8 cellular contexts compared by ENCODE assay signal in the genomic region with DNA sequence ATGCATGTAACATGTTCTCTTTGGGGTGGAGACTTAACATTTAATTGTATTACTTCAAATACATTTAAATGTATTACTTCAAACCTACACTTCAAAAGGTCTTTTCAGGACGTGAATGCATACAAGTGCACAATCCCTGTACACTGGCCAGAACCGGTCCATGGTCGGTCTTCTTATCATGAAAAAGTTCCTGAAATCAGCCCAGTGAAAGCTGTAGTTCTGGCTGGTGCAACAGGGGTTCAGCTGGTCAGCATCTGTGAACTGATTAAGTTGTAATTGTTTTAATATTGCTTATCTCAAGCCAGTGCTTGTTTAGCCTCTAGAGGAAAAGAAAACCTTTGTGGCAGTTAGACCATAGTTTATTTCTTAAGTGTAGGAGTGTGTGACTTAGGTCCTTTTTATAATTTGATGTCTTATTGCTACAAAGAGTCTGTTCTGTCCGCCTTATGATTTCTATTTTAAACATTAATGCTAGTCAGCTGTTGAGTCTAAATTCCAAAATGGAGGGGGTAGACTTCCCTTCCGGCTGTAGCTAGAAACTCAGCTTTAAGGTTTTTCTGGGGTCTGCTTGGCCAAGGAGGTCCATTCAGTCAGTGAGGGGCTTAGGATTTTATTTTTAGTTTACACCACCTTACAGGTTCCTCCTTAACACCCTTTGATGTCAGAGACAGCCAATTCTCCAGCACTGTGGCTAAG. TPM values are rescaled to one million over a fixed set of nuclear protein-coding genes. Genes with fewer than 3 reads are reported as not detected.
DNase-seq lines count a peak whose midpoint lies in the region; ATAC-seq, FAIRE-seq and TF ChIP-seq lines count a peak whose summit lies in the region.

No MANE protein-coding gene starts in this region.

- TF ChIP-seq RAD21 in K562 (CRISPR knock-in tag; conservative IDR thresholded peaks at IDR 0.05 in 1 of 2, IDR thresholded peaks at IDR 0.05 in 1 of 2): no peak

- H3K4me1 Mint-ChIP-seq in activated naive CD4-positive, alpha-beta T cell treated with anti-CD3 and anti-CD28 coated beads, Interleukin-2, amount 10 ng/mL, durations not matched to agents 7 days and 5 days: peaks cover 15% of the 10 kb centered on the region

- H2BK15ac ChIP-seq in mesenchymal stem cell (ENCODE audit: low read depth, poor library complexity, severe bottlenecking): no peak overlapping the region

- H3K18ac ChIP-seq in mesenchymal stem cell (ENCODE audit: low read depth in 1 of 2, low read length in 2 of 2): peak overlapping the region in 1 of 2 experiments; percentile 45

- H3K9me3 ChIP-seq in K562 (replicated peaks; ENCODE audit: control insufficient read depth, insufficient read depth, low read depth, low read length): 0 out of 2 replicates have a peak, but pooled peaks cover 2% of the 10 kb centered on the region
- no peaks in the 10 kb centered on the region for H3K9me3 ChIP-seq in mesenchymal stem cell (ENCODE audit: control insufficient read depth, low read length)
- no peaks in the 10 kb centered on the region for H3K9me3 ChIP-seq in upper lobe of left lung

- no peak for DNase-seq in activated naive CD4-positive, alpha-beta T cell treated with anti-CD3 and anti-CD28 coated beads, Interleukin-2, amount 10 ng/mL, durations not matched to agents 7 days and 5 days
- DNase-seq in activated naive CD4-positive, alpha-beta T cell treated with Interleukin-2 at 50 U/mL for 16 hours: no peak
- DNase-seq in K562 (ENCODE audit: extremely low read depth in 1 of 4, low spot score in 3 of 4): peak in 2 of 4 experiments; percentile 40 to 60
- DNase-seq in mesenchymal stem cell: no peak
- no peak for DNase-seq in upper lobe of left lung
- no peak for DNase-seq in DMS 273 (lab: John Stamatoyannopoulos, UW; ENCODE audit: unreplicated experiment)
- no peak for DNase-seq in COLO668 (lab: John Stamatoyannopoulos, UW; ENCODE audit: unreplicated experiment)

- peaks cover 17 to 23% of the 10 kb centered on the region in 2 experiments for H3K4me1 ChIP-seq in K562 (replicated peaks in 1 of 2; ENCODE audit: control insufficient read depth in 2 of 2, insufficient read depth in 2 of 2, low read length in 2 of 2)
- H3K4me1 ChIP-seq in mesenchymal stem cell (ENCODE audit: control insufficient read depth, insufficient read depth, low read depth, low read length): peaks cover 2% of the 10 kb centered on the region
- H3K4me1 ChIP-seq in upper lobe of left lung: peaks cover 13 to 35% (median 20%) of the 10 kb centered on the region in 4 donors

- TF ChIP-seq EP300 in K562 (IDR thresholded peaks at IDR 0.05; ENCODE audit: low read length) (peak; percentile 46), upper lobe of left lung (IDR thresholded peaks at IDR 0.05) (no peak)

- H3K9me1 ChIP-seq in K562 (ENCODE audit: control insufficient read depth, insufficient read depth, low read length): no peaks in the 10 kb centered on the region

- no peak overlapping the region for H3K27ac Mint-ChIP-seq in activated naive CD4-positive, alpha-beta T cell treated with anti-CD3 and anti-CD28 coated beads, Interleukin-2, amount 10 ng/mL, durations not matched to agents 7 days and 5 days

- intact Hi-C loops in K562 (cut with micrococcal nuclease): loop anchor here (5.0 to 10.0 kb wide), 3 partner anchors 54 to 547 kb away; a partner anchor contains a TSS

- H3K27me3 Mint-ChIP-seq in activated naive CD4-positive, alpha-beta T cell treated with anti-CD3 and anti-CD28 coated beads, Interleukin-2, amount 10 ng/mL, durations not matched to agents 7 days and 5 days: peaks cover 78% of the 10 kb centered on the region

- TF ChIP-seq POLR2A in K562 (conservative IDR thresholded peaks at IDR 0.05) (no peak), upper lobe of left lung (IDR thresholded peaks at IDR 0.05) (no peak)

- H3K4me2 ChIP-seq in K562 (ENCODE audit: insufficient read depth, low read length): peak overlapping the region; percentile 93
- peak overlapping the region; percentile 69 for H3K4me2 ChIP-seq in mesenchymal stem cell (ENCODE audit: low read length, poor library complexity, severe bottlenecking)

- BruUV-seq in K562 (replicated peaks; lab: Mats Ljungman, UMichigan): TSS peak; percentile 93

- peaks cover 36% of the 10 kb centered on the region for H3K79me2 ChIP-seq in K562 (ENCODE audit: control insufficient read depth, insufficient read depth, low read length)

- H3K9ac ChIP-seq in K562 (ENCODE audit: insufficient read depth in 1 of 2, low read depth in 2 of 2, low read length in 2 of 2) (peak overlapping the region; percentile 76 to 93; a peak in 3 of 4 replicates), mesenchymal stem cell (ENCODE audit: low read length) (peak overlapping the region; percentile 93)

- H3K4me3 ChIP-seq in K562: peak overlapping the region; percentile 82
- H3K4me3 ChIP-seq in mesenchymal stem cell (ENCODE audit: insufficient read depth in 1 of 2, low read depth in 1 of 2, low read length in 2 of 2): peak overlapping the region in 1 of 2 experiments; percentile 97
- peak overlapping the region in 3 of 4 donors; percentile 87 to 96 (median 92) for H3K4me3 ChIP-seq in upper lobe of left lung

- 26% methylated on average over 5 of the region's 5 CpGs for WGBS in K562 (ENCODE audit: insufficient coverage, low coverage, missing lambda C conversion rate)
- WGBS in mesenchymal stem cell: 93% methylated on average over 5 of the region's 5 CpGs
- 59 to 62% methylated on average over 5 of the region's 5 CpGs for WGBS in upper lobe of left lung, 2 donors

- peaks cover 6% of the 10 kb centered on the region for H3K79me1 ChIP-seq in mesenchymal stem cell (replicated peaks; ENCODE audit: low read length, poor library complexity, severe bottlenecking)

- no peaks in the 10 kb centered on the region for H3K36me3 Mint-ChIP-seq in activated naive CD4-positive, alpha-beta T cell treated with anti-CD3 and anti-CD28 coated beads, Interleukin-2, amount 10 ng/mL, durations not matched to agents 7 days and 5 days

- FAIRE-seq in K562 (lab: Jason Lieb, UNC): peak; percentile 48

- no peak overlapping the region for H2BK120ac ChIP-seq in mesenchymal stem cell (ENCODE audit: low read depth, low read length)

- no peaks in the 10 kb centered on the region for H3K9me3 Mint-ChIP-seq in activated naive CD4-positive, alpha-beta T cell treated with anti-CD3 and anti-CD28 coated beads, Interleukin-2, amount 10 ng/mL, durations not matched to agents 7 days and 5 days

- ATAC-seq in K562 (peak; percentile 7; the same call in 2 of the 3 replicates), upper lobe of left lung (ENCODE audit: low FRiP score in 2 of 2) (no peak), HG03571 (IDR thresholded peaks at IDR 0.05; ENCODE audit: unreplicated experiment) (no peak)

- H3K27me3 ChIP-seq in K562 (ENCODE audit: control insufficient read depth in 2 of 2, insufficient read depth in 2 of 2, low read length in 2 of 2) (no peaks in the 10 kb centered on the region), mesenchymal stem cell (ENCODE audit: control insufficient read depth in 1 of 2, insufficient read depth in 1 of 2, low read length in 2 of 2) (no peaks in the 10 kb centered on the region), upper lobe of left lung (no peaks in the 10 kb centered on the region)

- H4K20me1 ChIP-seq in K562 (replicated peaks; ENCODE audit: control insufficient read depth, insufficient read depth, low read length): no peaks in the 10 kb centered on the region; the same call in 1 of the 2 replicates

- peak overlapping the region in 1 of 2 experiments; percentile 13 for H3K4ac ChIP-seq in mesenchymal stem cell (ENCODE audit: low read depth in 1 of 2, low read length in 2 of 2)

- POLR2A ChIA-PET in K562 (lab: Yijun Ruan, JAX): interaction anchor here (0.7 to 4.8 kb wide), 9 partner anchors 9 to 503 kb away, joined by 3 to 51 read pairs (median 5); a partner anchor contains a TSS

- H3K14ac ChIP-seq in mesenchymal stem cell (ENCODE audit: low read length in 2 of 2): no peak overlapping the region

- H3K4me3 Mint-ChIP-seq in activated naive CD4-positive, alpha-beta T cell treated with anti-CD3 and anti-CD28 coated beads, Interleukin-2, amount 10 ng/mL, durations not matched to agents 7 days and 5 days: peak overlapping the region; percentile 73

- H3K23ac ChIP-seq in mesenchymal stem cell (ENCODE audit: low read length in 2 of 2): no peak overlapping the region

- H3K27ac ChIP-seq in K562 (ENCODE audit: extremely low read depth, low read depth, low read length) (peak overlapping the region; percentile 92), mesenchymal stem cell (ENCODE audit: low read length, poor library complexity, severe bottlenecking) (peak overlapping the region; percentile 78), upper lobe of left lung (peak overlapping the region; percentile 87 to 96 (median 91))

- no peak overlapping the region for H2BK5ac ChIP-seq in mesenchymal stem cell (ENCODE audit: low read depth, low read length, poor library complexity, severe bottlenecking)

- H3K36me3 ChIP-seq in K562 (ENCODE audit: control insufficient read depth, insufficient read depth, low read length) (peaks cover 4% of the 10 kb centered on the region; the same call in 2 of the 3 replicates), mesenchymal stem cell (ENCODE audit: control insufficient read depth in 1 of 2, insufficient read depth in 2 of 2, low read depth in 1 of 2, low read length in 2 of 2) (peaks cover 0 to 5% of the 10 kb centered on the region in 2 experiments), upper lobe of left lung (no peaks in the 10 kb centered on the region)

- H2AK5ac ChIP-seq in mesenchymal stem cell (ENCODE audit: low read length, severe bottlenecking): peak overlapping the region; percentile 55

- in situ Hi-C loops in K562 (cut with MboI): no loop called here

- CTCF ChIA-PET in activated naive CD4-positive, alpha-beta T cell treated with anti-CD3 and anti-CD28 coated beads, Interleukin-2, amount 10 ng/mL, durations not matched to agents 7 days and 5 days (lab: Charles Lee): interaction anchor here (1.1 to 1.8 kb wide), 2 partner anchors 10 to 593 kb away, joined by 3 to 5 read pairs; no protein-coding TSS in a partner anchor
- CTCF ChIA-PET in K562 (lab: Yijun Ruan, JAX; ENCODE audit: low intra/inter-chr PET ratio): interaction anchor here (0.6 kb wide), 1 partner anchor 26 kb away, joined by 3 read pairs; no protein-coding TSS in a partner anchor

- H2BK12ac ChIP-seq in mesenchymal stem cell (ENCODE audit: low read length in 2 of 2): no peak overlapping the region

- peak overlapping the region; percentile 99 for H2AFZ ChIP-seq in K562 (ENCODE audit: low read depth, low read length)
- H2AFZ ChIP-seq in mesenchymal stem cell (ENCODE audit: low read depth, low read length): no peak overlapping the region

- H4K91ac ChIP-seq in mesenchymal stem cell (ENCODE audit: low read length): no peak overlapping the region

- peak overlapping the region; percentile 12 for H4K8ac ChIP-seq in mesenchymal stem cell (ENCODE audit: low read length)

- TF ChIP-seq CTCF in K562 (IDR thresholded peaks at IDR 0.05 in 2 of 3, conservative IDR thresholded peaks at IDR 0.05 in 1 of 3; ENCODE audit: insufficient read depth in 2 of 3, low read depth in 1 of 3, low read length in 3 of 3) (no peak), upper lobe of left lung (IDR thresholded peaks at IDR 0.05) (no peak)

RNA-seq across cellular contexts. Expression of a gene that starts 0.8 kb away (rescaled TPM):
- 24.5 and 40.6 TPM in 2 replicates for total RNA-seq in K562 (2011; cell fraction: chromatin; rRNA removed; ENCODE audit: low replicate concordance)
- 19.3 and 19.7 TPM in 2 replicates for total RNA-seq in K562 (2011; cell fraction: nucleolus; rRNA removed)
- total RNA-seq in K562 (2011; cell fraction: nucleoplasm; rRNA removed): 25.8 and 45.2 TPM in 2 replicates
- total RNA-seq in K562 (2014; rRNA removed) (12.4 and 14.0 TPM in 2 replicates), K562 (2014; rRNA removed; fragmentation: Illumina TruSeq; extraction: Trizol) (15.6 and 18.7 TPM in 2 replicates), K562 (2015; rRNA removed; fragmentation: Illumina TruSeq; extraction: Trizol) (15.3 and 16.2 TPM in 2 replicates), K562 (2021) (21.6 and 22.4 TPM in 2 replicates), upper lobe of left lung (100 to 1,000 TPM in 4 of 6 donors, 10 to 100 TPM in 2; 71.7 to 383 (median 214) TPM)
- polyA plus RNA-seq in K562 (2011; rRNA removed) (20.1 and 25.6 TPM in 2 replicates), K562 (2014; fragmentation: Illumina TruSeq; extraction: Trizol) (14.9 and 15.8 TPM in 2 replicates), K562 (2014; fragmentation: Nextera tagmentation; extraction: Ambion mirVana) (10 to 100 TPM in 1 of 2 experiments, 1 to 10 TPM in 1; 9.6 to 10.7 TPM), K562 (2014; rRNA removed) (12.4 and 15.6 TPM in 2 replicates)
- polyA plus RNA-seq in K562 (2011; cell fraction: cytosol; rRNA removed): 23.2 and 28.5 TPM in 2 replicates
- 22.5 and 26.8 TPM in 2 replicates for polyA plus RNA-seq in K562 (2011; cell fraction: nucleus; rRNA removed)
- polyA plus RNA-seq in K562 (2012): 15.7 and 16.9 TPM in 2 replicates
- 13.3 and 16.3 TPM in 2 replicates for polyA minus RNA-seq in K562 (2011; rRNA and poly(A)+ RNA removed)
- polyA minus RNA-seq in K562 (2011; cell fraction: cytosol; rRNA and poly(A)+ RNA removed): 10.7 and 11.7 TPM in 2 replicates
- polyA minus RNA-seq in K562 (2011; cell fraction: nucleus; rRNA and poly(A)+ RNA removed): 8.5 and 14.1 TPM in 2 replicates
- polyA plus RNA-seq in mesenchymal stem cell (2013, experiment 1 of 2): 70.7 TPM
- polyA plus RNA-seq in mesenchymal stem cell (2013, experiment 2 of 2): 74.4 TPM
